In the genomic region with DNA sequence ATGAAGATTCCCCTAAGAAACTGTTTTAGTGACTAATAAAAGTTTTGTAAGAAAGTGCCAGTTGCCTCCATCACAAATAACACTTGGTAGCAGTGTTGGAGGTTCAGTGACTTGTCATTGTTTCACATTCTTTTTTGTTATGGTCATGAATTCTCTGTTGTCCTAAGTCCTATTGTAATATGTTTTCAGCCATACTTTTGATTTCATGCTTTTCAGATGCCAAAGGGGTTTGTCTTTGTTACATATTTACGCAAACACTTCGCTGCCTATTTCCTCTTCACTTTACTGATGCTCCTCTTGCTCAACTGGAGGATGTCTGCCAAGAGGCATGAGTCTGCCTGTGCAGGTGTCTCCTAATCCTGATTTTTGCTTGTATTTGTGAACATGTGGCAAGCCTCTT, we compare ENCODE assay signal across 9 cellular contexts.
A peak's percentile ranks its signal among the peaks of the same experiment; 100 is the strongest.
DNase-seq lines count a peak whose midpoint lies in the region; ATAC-seq and TF ChIP-seq lines count a peak whose summit lies in the region.
"Had no signal": no experiment of that assay in that cellular context is flagged by ENCODE, and none has a peak within 500 bp of the region (broad histone marks: within the 10 kb centered on the region; RNA-seq: fewer than 3 reads in every experiment).

No MANE protein-coding gene starts in this region.

- H3K4me1 ChIP-seq in suprapubic skin (peaks cover 39% of the 10 kb centered on the region), upper lobe of right lung (peaks cover 7% of the 10 kb centered on the region)

- H3K9me3 ChIP-seq in suprapubic skin (no peaks in the 10 kb centered on the region), upper lobe of right lung (no peaks in the 10 kb centered on the region)

- no peak for TF ChIP-seq POLR2A in suprapubic skin (IDR thresholded peaks at IDR 0.05)

- H3K4me3 ChIP-seq in fibroblast of pulmonary artery (replicated peaks; ENCODE audit: low read depth, low read length) (no peak overlapping the region), suprapubic skin (no peak overlapping the region), upper lobe of right lung (no peak overlapping the region)

- no peaks in the 10 kb centered on the region for H3K27me3 ChIP-seq in suprapubic skin
- no peaks in the 10 kb centered on the region for H3K27me3 ChIP-seq in upper lobe of right lung

- H3K36me3 ChIP-seq in suprapubic skin, result no peaks in the 10 kb centered on the region
- H3K36me3 ChIP-seq in upper lobe of right lung, result no peaks in the 10 kb centered on the region

- ATAC-seq in upper lobe of right lung, result no peak

- TF ChIP-seq EP300 in suprapubic skin (IDR thresholded peaks at IDR 0.05), result no peak

- DNase-seq in DMS79 treated with DMSO at 0.1 percent for 48 hours (lab: John Stamatoyannopoulos, UW), result peak; percentile 7
- no peak for DNase-seq in DMS79 (lab: John Stamatoyannopoulos, UW)
- DNase-seq in RPMI8226, result peak; percentile 28
- peak; percentile 92 for DNase-seq in fibroblast of pulmonary artery (ENCODE audit: low read depth)
- peak in 1 of 2 donors; percentile 80 for DNase-seq in suprapubic skin (ENCODE audit: low spot score in 2 of 2)
- no peak for DNase-seq in NCI-H1417 treated with DMSO at 0.1 percent for 48 hours (lab: John Stamatoyannopoulos, UW)
- no peak for DNase-seq in NCI-H1930 (lab: John Stamatoyannopoulos, UW)
- no peak for DNase-seq in upper lobe of right lung
- DNase-seq: NCI-H2171 treated with DMSO at 0.1 percent for 48 hours had no signal

- intact Hi-C loops in upper lobe of right lung (cut with DNase I), result no loop called here

- WGBS in suprapubic skin, result 29% methylated on average over 2 of the region's 2 CpGs

- no peak for TF ChIP-seq CTCF in fibroblast of pulmonary artery (IDR thresholded peaks at IDR 0.05; ENCODE audit: low read length, missing control alignments)
- TF ChIP-seq CTCF in suprapubic skin (IDR thresholded peaks at IDR 0.05), result no peak
- TF ChIP-seq CTCF in upper lobe of right lung (IDR thresholded peaks at IDR 0.05), result no peak

- peak overlapping the region; percentile 32 for H3K27ac ChIP-seq in suprapubic skin
- H3K27ac ChIP-seq in upper lobe of right lung, result no peak overlapping the region

Comparison
In these comparisons a context has a peak if more than half of its experiments do, and no peak if none do; other contexts are left out.
1. DNase-seq: peak in DMS79 treated with DMSO at 0.1 percent for 48 hours (single experiment), RPMI8226 (single experiment) and fibroblast of pulmonary artery (single experiment); none in DMS79 (single experiment), NCI-H1417 treated with DMSO at 0.1 percent for 48 hours (single experiment), NCI-H1930 (0 of 2) and upper lobe of right lung (single experiment).